18 cellular contexts compared by ENCODE assay signal in genomic region chr14:56471056-56471455, GRCh38.
DNase-seq lines count a peak whose midpoint lies in the region; ATAC-seq, FAIRE-seq and TF ChIP-seq lines count a peak whose summit lies in the region.
"Had no signal": no experiment of that assay in that cellular context is flagged by ENCODE, and none has a peak within 500 bp of the region (broad histone marks: within the 10 kb centered on the region; RNA-seq: fewer than 3 reads in every experiment).

No MANE protein-coding gene starts in this region.

- H3K18ac ChIP-seq in H9 (ENCODE audit: insufficient read length, low read depth, low read length): no peak overlapping the region

- no peak overlapping the region for H3K27ac Mint-ChIP-seq in H9
- H3K27ac Mint-ChIP-seq: CD4-positive, CD25-positive, alpha-beta regulatory T cell; HFFc6 had no signal

- intact Hi-C loops in PC-3 (cut with micrococcal nuclease) (loop anchor here (5.0 to 10.0 kb wide), 2 partner anchors 779 to 1226 kb away; no protein-coding TSS in a partner anchor), HepG2 (cut with micrococcal nuclease; ENCODE audit: unreplicated experiment) (loop anchor here (10.0 kb wide), 3 partner anchors 606 to 766 kb away; no protein-coding TSS in a partner anchor), spleen (cut with DNase I; ENCODE audit: low total_unique reads) (loop anchor here (5.0 kb wide), 2 partner anchors 764 to 1024 kb away; no protein-coding TSS in a partner anchor), upper lobe of right lung (cut with DNase I) (no loop called here)

- H3K27me3 ChIP-seq in PC-3 (ENCODE audit: low read length) (peaks cover 74% of the 10 kb centered on the region), HepG2 (ENCODE audit: control insufficient read depth in 1 of 2, insufficient read depth in 2 of 2, low read length in 2 of 2) (no peaks in the 10 kb centered on the region), spleen (replicated peaks in 1 of 7) (peaks cover 0 to 7% (median 0%) of the 10 kb centered on the region in 7 donors), upper lobe of right lung (no peaks in the 10 kb centered on the region), H9 (ENCODE audit: insufficient read depth, low read length) (no peaks in the 10 kb centered on the region)
- H3K27me3 ChIP-seq: BLaER1 treated with 17β-estradiol and CSF1 and Interleukin-3, amounts not matched to agents 10 nM and 100 nM had no signal

- POLR2A ChIA-PET in PC-3 (lab: Charles Lee; ENCODE audit: unreplicated experiment): no interaction called here
- POLR2A ChIA-PET in HepG2 (lab: Yijun Ruan, JAX): no interaction called here

- no peak overlapping the region for H3K4ac ChIP-seq in H9 (ENCODE audit: low read depth, low read length)

- TF ChIP-seq EP300 in HepG2 (IDR thresholded peaks at IDR 0.05; ENCODE audit: low read depth in 2 of 2, low read length in 2 of 2): no peak
- TF ChIP-seq EP300 in HepG2 (CRISPR knock-in tag; IDR thresholded peaks at IDR 0.05; ENCODE audit: borderline replicate concordance): no peak

- H2BK120ac ChIP-seq in H9 (ENCODE audit: low read depth, low read length, poor library complexity, severe bottlenecking): no peak overlapping the region

- H3K4me3 ChIP-seq in PC-3 (ENCODE audit: low read length) (no peak overlapping the region), HepG2 (replicated peaks in 1 of 3; ENCODE audit: insufficient read depth in 1 of 3, low read depth in 2 of 3, low read length in 3 of 3) (no peak overlapping the region), spleen (no peak overlapping the region), upper lobe of right lung (no peak overlapping the region)
- H3K4me3 ChIP-seq: BLaER1 treated with 17β-estradiol and CSF1 and Interleukin-3, amounts not matched to agents 10 nM and 100 nM; GM12878 had no signal

- H3K9me3 ChIP-seq in PC-3 (ENCODE audit: low read length) (no peaks in the 10 kb centered on the region), HepG2 (ENCODE audit: low read length) (no peaks in the 10 kb centered on the region), spleen (peaks cover 0 to 8% (median 0%) of the 10 kb centered on the region in 8 donors), upper lobe of right lung (no peaks in the 10 kb centered on the region), H9 (ENCODE audit: control insufficient read depth, low read depth, low read length) (no peaks in the 10 kb centered on the region)

- no peaks in the 10 kb centered on the region for H3K36me3 ChIP-seq in PC-3 (ENCODE audit: low read depth, low read length)
- H3K36me3 ChIP-seq in HepG2 (replicated peaks in 1 of 2; ENCODE audit: control insufficient read depth in 1 of 2, insufficient read depth in 2 of 2, low read length in 2 of 2): no peaks in the 10 kb centered on the region
- H3K36me3 ChIP-seq in spleen: no peaks in the 10 kb centered on the region
- no peaks in the 10 kb centered on the region for H3K36me3 ChIP-seq in upper lobe of right lung
- H3K36me3 ChIP-seq: BLaER1 treated with 17β-estradiol and CSF1 and Interleukin-3, amounts not matched to agents 10 nM and 100 nM had no signal

- H4K20me1 ChIP-seq in PC-3 (ENCODE audit: low read length) (no peaks in the 10 kb centered on the region), HepG2 (ENCODE audit: insufficient read depth, low read length) (no peaks in the 10 kb centered on the region), H9 (ENCODE audit: control insufficient read depth, insufficient read depth, insufficient read length) (no peaks in the 10 kb centered on the region)

- H4K5ac ChIP-seq in H9 (ENCODE audit: insufficient read length, low read depth, low read length): no peak overlapping the region

- no peak overlapping the region for H2AK5ac ChIP-seq in H9 (ENCODE audit: insufficient read length, low read length)

- DNase-seq in PC-3 (no peak), HepG2 (ENCODE audit: low spot score) (no peak), spleen (peak; percentile 68), upper lobe of right lung (no peak), H9 (no peak), GM19238 (ENCODE audit: insufficient read length, low spot score) (no peak)
- DNase-seq: ACHN; Calu3; CD4-positive, CD25-positive, alpha-beta regulatory T cell; DMS 273 treated with DMSO at 0.1 percent for 48 hours; DMS79; HCEC 1CT; HFFc6 had no signal

- no peak overlapping the region for H2AFZ ChIP-seq in PC-3 (ENCODE audit: low read length)
- no peak overlapping the region for H2AFZ ChIP-seq in HepG2 (ENCODE audit: low read length)
- H2AFZ ChIP-seq in H9 (ENCODE audit: low read length): no peak overlapping the region

- H2BK15ac ChIP-seq in H9 (ENCODE audit: low read depth, low read length): no peak overlapping the region

- H3K36me3 Mint-ChIP-seq in H9 (ENCODE audit: insufficient read depth in 1 of 3, low read depth in 3 of 3): no peaks in the 10 kb centered on the region; a peak in 1 of 7 replicates
- H3K36me3 Mint-ChIP-seq: CD4-positive, CD25-positive, alpha-beta regulatory T cell had no signal

- H3K4me2 ChIP-seq in PC-3 (ENCODE audit: low read length): no peak overlapping the region
- H3K4me2 ChIP-seq in HepG2 (ENCODE audit: low read depth, low read length): no peak overlapping the region
- H3K4me2 ChIP-seq in H9 (ENCODE audit: insufficient read depth, insufficient read length, low read length): no peak overlapping the region
- H3K4me2 ChIP-seq: BLaER1 treated with 17β-estradiol and CSF1 and Interleukin-3, amounts not matched to agents 10 nM and 100 nM had no signal

- no peak overlapping the region for H2BK5ac ChIP-seq in H9 (ENCODE audit: insufficient read length, low read length)

- in situ Hi-C loops in HepG2 (cut with HindIII; ENCODE audit: extremely low pct_ligation_motif_present, low pct_unique_long_range_greater_than_20kb): loop anchor here (10.0 kb wide), 1 partner anchor 1036 kb away; no protein-coding TSS in a partner anchor

- no peak for TF ChIP-seq RAD21 in HepG2 (CRISPR knock-in tag; IDR thresholded peaks at IDR 0.05)

- no peak overlapping the region for H3K23ac ChIP-seq in H9 (ENCODE audit: insufficient read length, low read depth, low read length)

- CTCF ChIA-PET in PC-3 (lab: Charles Lee) (interaction anchor here (0.6 kb wide), 1 partner anchor 1058 kb away, joined by 4 read pairs; no protein-coding TSS in a partner anchor), HepG2 (lab: Yijun Ruan, JAX; ENCODE audit: low intra/inter-chr PET ratio, low total read pairs) (no interaction called here)

- FAIRE-seq in HepG2 (lab: Jason Lieb, UNC): no peak
- FAIRE-seq: GM12878, GM18507, H1 had no signal

- H4K8ac ChIP-seq in H9 (replicated peaks; ENCODE audit: insufficient read length, low read depth, low read length): no peak overlapping the region

- H3K14ac ChIP-seq in H9 (ENCODE audit: insufficient read depth, low read length): no peak overlapping the region; the same call in 1 of the 2 replicates

- WGBS in HepG2 (ENCODE audit: low lambda C conversion rate): no CpG with 5 or more reads among the region's 8 CpGs
- 91 to 97% (median 93%) methylated on average over 6 to 8 of the region's 8 CpGs for WGBS in spleen, 5 donors
- WGBS in H9 (ENCODE audit: extremely low coverage, insufficient read length, low lambda C conversion rate): no CpG with 5 or more reads among the region's 8 CpGs

- TF ChIP-seq CTCF in PC-3 (conservative IDR thresholded peaks at IDR 0.05; ENCODE audit: low read depth, low read length) (no peak), HepG2 (CRISPR knock-in tag; IDR thresholded peaks at IDR 0.05) (no peak), spleen (IDR thresholded peaks at IDR 0.05 in 8 of 11, conservative IDR thresholded peaks at IDR 0.05 in 3 of 11) (no peak), upper lobe of right lung (IDR thresholded peaks at IDR 0.05) (no peak), H9 (conservative IDR thresholded peaks at IDR 0.05) (no peak)

- H3K4me1 ChIP-seq in PC-3 (ENCODE audit: insufficient read depth, low read length): no peaks in the 10 kb centered on the region
- no peaks in the 10 kb centered on the region for H3K4me1 ChIP-seq in HepG2 (ENCODE audit: insufficient read depth, low read length)
- no peaks in the 10 kb centered on the region for H3K4me1 ChIP-seq in spleen
- no peaks in the 10 kb centered on the region for H3K4me1 ChIP-seq in upper lobe of right lung
- no peaks in the 10 kb centered on the region for H3K4me1 ChIP-seq in H9 (ENCODE audit: insufficient read depth, low read length)
- H3K4me1 ChIP-seq: BLaER1 treated with 17β-estradiol and CSF1 and Interleukin-3, amounts not matched to agents 10 nM and 100 nM had no signal

- H3F3A ChIP-seq in PC-3 (ENCODE audit: low read length, unreplicated experiment): no peaks in the 10 kb centered on the region

- H3K9me3 Mint-ChIP-seq in H9: peaks cover 0 to 5% of the 10 kb centered on the region in 2 experiments; a peak in 2 of 5 replicates

- H3K23me2 ChIP-seq in H9 (ENCODE audit: insufficient read length, low read depth, low read length, poor library complexity, severe bottlenecking): no peaks in the 10 kb centered on the region

- no peak overlapping the region for H3K4me3 Mint-ChIP-seq in H9
- H3K4me3 Mint-ChIP-seq: CD4-positive, CD25-positive, alpha-beta regulatory T cell; HFFc6 had no signal

- no peak overlapping the region for H2BK12ac ChIP-seq in H9 (ENCODE audit: insufficient read length, low read depth, low read length)

- H3K9ac ChIP-seq in PC-3 (ENCODE audit: low read length) (no peak overlapping the region), HepG2 (ENCODE audit: insufficient read depth, low read depth, low read length) (no peak overlapping the region), H9 (ENCODE audit: extremely low read depth, insufficient read length, low read length) (no peak overlapping the region)
- H3K9ac ChIP-seq: BLaER1 treated with 17β-estradiol and CSF1 and Interleukin-3, amounts not matched to agents 10 nM and 100 nM had no signal

- ATAC-seq in PC-3: peak; percentile 12; the same call in 1 of the 2 replicates
- peak; percentile 29; the same call in 1 of the 3 replicates for ATAC-seq in HepG2
- peak; percentile 48 for ATAC-seq in upper lobe of right lung
- no peak for ATAC-seq in GM21526 (IDR thresholded peaks at IDR 0.05; ENCODE audit: low FRiP score, unreplicated experiment)
- ATAC-seq: GM12878 had no signal

- H2BK20ac ChIP-seq in H9 (ENCODE audit: low read depth, low read length, poor library complexity, severe bottlenecking): no peak overlapping the region

- no peak overlapping the region for H3K56ac ChIP-seq in H9 (ENCODE audit: insufficient read length, low read depth, low read length)

- H3K27ac ChIP-seq in PC-3 (ENCODE audit: low read length) (no peak overlapping the region), HepG2 (ENCODE audit: extremely low read length, insufficient read depth, low read length) (no peak overlapping the region), spleen (no peak overlapping the region), upper lobe of right lung (no peak overlapping the region), H9 (ENCODE audit: insufficient read length, low read depth, low read length) (no peak overlapping the region)
- H3K27ac ChIP-seq: BLaER1 treated with 17β-estradiol and CSF1 and Interleukin-3, amounts not matched to agents 10 nM and 100 nM had no signal

- no peak overlapping the region for H4K91ac ChIP-seq in H9 (ENCODE audit: insufficient read length, low read depth, low read length)

- H3K79me1 ChIP-seq in H9 (ENCODE audit: insufficient read depth, low read depth, low read length, poor library complexity, severe bottlenecking): no peaks in the 10 kb centered on the region

- no peaks in the 10 kb centered on the region for H3K4me1 Mint-ChIP-seq in H9
- H3K4me1 Mint-ChIP-seq: CD4-positive, CD25-positive, alpha-beta regulatory T cell had no signal

- no peaks in the 10 kb centered on the region for H3K79me2 ChIP-seq in PC-3 (ENCODE audit: low read length)
- H3K79me2 ChIP-seq in HepG2 (ENCODE audit: insufficient read depth, low read length): no peaks in the 10 kb centered on the region
- H3K79me2 ChIP-seq in H9 (ENCODE audit: insufficient read depth, low read length): no peaks in the 10 kb centered on the region

- no peak overlapping the region for H3T11ph ChIP-seq in H9 (ENCODE audit: low read length)

- BruUV-seq in PC-3 (replicated peaks; lab: Mats Ljungman, UMichigan) (no TSS peak), HepG2 (replicated peaks; lab: Mats Ljungman, UMichigan) (no TSS peak)

- H3K9me2 ChIP-seq in PC-3 (replicated peaks; ENCODE audit: low read length): no peaks in the 10 kb centered on the region

- TF ChIP-seq POLR2A in HepG2 (IDR thresholded peaks at IDR 0.05; ENCODE audit: insufficient read depth in 1 of 2, low read depth in 2 of 2, low read length in 2 of 2): no peak
- no peak for TF ChIP-seq POLR2A in spleen (IDR thresholded peaks at IDR 0.05)

- no peaks in the 10 kb centered on the region; the same call in 1 of the 2 replicates for H3K27me3 Mint-ChIP-seq in H9 (ENCODE audit: low read depth)
